Comparison of ENCODE assay signal across 21 cellular contexts in the genomic region with DNA sequence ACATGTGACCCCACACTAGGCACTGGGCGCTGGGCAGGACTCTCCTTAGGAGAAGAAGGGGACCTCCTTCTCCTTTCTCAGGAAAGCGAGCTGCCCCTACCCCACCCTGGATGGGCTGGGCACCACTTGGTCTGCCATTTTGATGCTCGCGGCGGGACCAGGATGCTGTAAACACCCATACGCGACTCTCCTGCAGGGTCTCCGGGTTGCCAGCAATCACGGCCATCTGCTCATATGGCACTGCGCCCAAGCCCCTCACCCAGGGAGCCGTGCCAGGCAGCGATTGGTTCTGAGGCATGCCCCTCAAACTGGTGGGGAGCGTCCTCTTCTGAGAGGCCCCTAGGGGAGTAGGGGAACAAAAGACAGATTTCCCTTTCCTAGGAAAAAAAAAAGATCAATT.
DNase-seq lines count a peak whose midpoint lies in the region; ATAC-seq and TF ChIP-seq lines count a peak whose summit lies in the region.
"Had no signal": no experiment of that assay in that cellular context is flagged by ENCODE, and none has a peak within 500 bp of the region (broad histone marks: within the 10 kb centered on the region; RNA-seq: fewer than 3 reads in every experiment).

No MANE protein-coding gene starts in this region.

- DNase-seq in activated CD8-positive, alpha-beta memory T cell treated with anti-CD3 and anti-CD28 coated beads for 24 hours = peak; percentile 32
- DNase-seq in activated CD8-positive, alpha-beta memory T cell treated with anti-CD3 and anti-CD28 coated beads, Interleukin-2, amount 50 U/mL, for 4 hours = no peak
- peak; percentile 97 for DNase-seq in NCI-H2171 treated with DMSO at 0.1 percent for 48 hours (lab: John Stamatoyannopoulos, UW)
- peak; percentile 29 for DNase-seq in islet precursor cell
- DNase-seq in transverse colon = peak; percentile 1
- no peak for DNase-seq in body of pancreas
- DNase-seq in GOT3 (lab: John Stamatoyannopoulos, UW) = no peak
- DNase-seq: activated gamma-delta T cell treated with Interleukin-2 at 50 U/mL for 16 hours; GM23248; heart right ventricle; IMR-90; mammary epithelial cell; NCI-H2029; NCI-H748 treated with DMSO at 0.1 percent for 48 hours; SK-N-SH; small intestine; stimulated activated CD4-positive, alpha-beta T cell treated with anti-CD3 and anti-CD28 coated beads, Interleukin-4, amount 100 ng/mL, for 4 hours; T-helper 9 cell had no signal

- ATAC-seq in body of pancreas (no peak), HG03442 (IDR thresholded peaks at IDR 0.05; ENCODE audit: unreplicated experiment) (no peak)
- ATAC-seq: heart right ventricle; naive thymus-derived CD4-positive, alpha-beta T cell had no signal

- TF ChIP-seq POLR2A in transverse colon (IDR thresholded peaks at IDR 0.05) (no peak), body of pancreas (IDR thresholded peaks at IDR 0.05) (no peak)

- in situ Hi-C loops in transverse colon (cut with MboI; ENCODE audit: low pct_ligation_motif_present in 1 of 4, low pct_unique_long_range_greater_than_20kb in 1 of 4, low sequenced_read_pairs in 3 of 4) = no loop called here

- H3K27me3 ChIP-seq in transverse colon (no peaks in the 10 kb centered on the region), body of pancreas (no peaks in the 10 kb centered on the region)
- H3K27me3 ChIP-seq: ascending aorta had no signal

- H3K4me3 ChIP-seq in transverse colon (no peak overlapping the region), body of pancreas (no peak overlapping the region)
- H3K4me3 ChIP-seq: ascending aorta, GM23248, heart right ventricle had no signal

- 87% methylated on average over 13 of the region's 13 CpGs; no CpG with 5 or more reads in 1 of the 2 donors for WGBS in transverse colon (ENCODE audit: low coverage in 1 of 2), 2 donors
- 65 to 69% methylated on average over 10 of the region's 13 CpGs for WGBS in body of pancreas, 2 donors

- intact Hi-C loops in transverse colon (cut with DNase I; ENCODE audit: low total_unique reads) (no loop called here), body of pancreas (cut with DNase I) (no loop called here)

- no peaks in the 10 kb centered on the region for H3K4me1 ChIP-seq in transverse colon
- H3K4me1 ChIP-seq in body of pancreas = no peaks in the 10 kb centered on the region
- H3K4me1 ChIP-seq: ascending aorta, heart right ventricle had no signal

- no peak overlapping the region for H3K27ac ChIP-seq in transverse colon
- no peak overlapping the region for H3K27ac ChIP-seq in body of pancreas
- H3K27ac ChIP-seq: ascending aorta, GM23248, heart right ventricle had no signal

- no peaks in the 10 kb centered on the region for H3K9me3 ChIP-seq in transverse colon
- no peaks in the 10 kb centered on the region for H3K9me3 ChIP-seq in body of pancreas
- H3K9me3 ChIP-seq: ascending aorta, heart right ventricle, SK-N-SH had no signal

- H3K36me3 ChIP-seq in transverse colon (no peaks in the 10 kb centered on the region), body of pancreas (replicated peaks in 1 of 2; ENCODE audit: insufficient read depth in 1 of 2, low read depth in 2 of 2) (no peaks in the 10 kb centered on the region)
- H3K36me3 ChIP-seq: ascending aorta, heart right ventricle had no signal

- no peak for TF ChIP-seq EP300 in transverse colon (IDR thresholded peaks at IDR 0.05; ENCODE audit: low read depth)

- TF ChIP-seq CTCF in transverse colon (IDR thresholded peaks at IDR 0.05) (no peak), body of pancreas (IDR thresholded peaks at IDR 0.05) (no peak)

Comparison
In these comparisons a context has a peak if more than half of its experiments do, and no peak if none do; other contexts are left out.
1. DNase-seq: peak in activated CD8-positive, alpha-beta memory T cell treated with anti-CD3 and anti-CD28 coated beads for 24 hours (single experiment), NCI-H2171 treated with DMSO at 0.1 percent for 48 hours (single experiment), islet precursor cell (single experiment) and transverse colon (single experiment); none in activated CD8-positive, alpha-beta memory T cell treated with anti-CD3 and anti-CD28 coated beads, Interleukin-2, amount 50 U/mL, for 4 hours (single experiment), body of pancreas (0 of 4) and GOT3 (single experiment).